Comparison of ENCODE assay signal across 8 cellular contexts in the genomic region with DNA sequence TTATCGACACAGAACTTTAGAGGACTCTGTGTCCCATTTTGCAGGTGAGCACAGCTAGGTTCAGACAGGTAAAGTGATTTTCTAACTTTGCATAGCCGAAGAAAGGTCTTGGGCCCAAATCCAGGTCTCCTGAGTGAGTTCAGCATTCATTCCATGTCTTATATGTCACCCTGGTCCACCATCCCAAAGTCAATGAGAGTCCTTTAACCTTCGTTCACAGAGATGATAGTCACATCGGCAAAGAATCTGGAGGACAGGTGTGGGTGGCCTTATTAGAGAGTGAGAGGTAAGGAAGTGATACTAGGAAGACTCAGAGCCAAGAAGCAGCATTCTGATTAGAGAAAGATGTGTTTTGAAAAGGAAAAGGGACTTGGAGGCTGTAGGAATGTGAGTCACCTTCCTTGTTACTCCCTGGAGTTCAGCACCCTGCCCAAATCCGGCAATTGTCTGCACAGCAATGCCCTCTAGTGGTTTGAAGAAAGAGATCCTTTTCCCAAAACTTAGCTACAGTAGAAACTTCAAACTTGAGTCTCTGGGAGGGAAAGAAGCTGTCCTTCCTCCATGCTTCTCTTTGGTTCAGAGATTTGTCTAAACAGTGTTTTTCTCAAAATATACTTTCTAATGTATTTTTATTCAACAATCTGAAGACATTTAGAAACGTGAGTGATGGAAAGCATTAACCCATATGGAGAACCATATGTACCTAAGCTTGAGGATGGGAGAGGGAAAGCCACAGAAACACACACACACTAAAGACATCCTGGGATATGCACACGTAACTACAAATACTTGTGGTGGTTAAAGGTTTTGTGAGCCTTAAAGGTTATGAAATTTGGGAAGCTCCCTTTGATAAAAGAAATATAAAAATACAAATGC.
A peak's percentile ranks its signal among the peaks of the same experiment; 100 is the strongest.
DNase-seq lines count a peak whose midpoint lies in the region; ATAC-seq and TF ChIP-seq lines count a peak whose summit lies in the region.

No MANE protein-coding gene starts in this region.

- no peaks in the 10 kb centered on the region for H3K9me3 Mint-ChIP-seq in Caco-2 (ENCODE audit: unreplicated experiment)
- H3K9me3 Mint-ChIP-seq in activated CD8-positive, alpha-beta T cell treated with anti-CD3 and anti-CD28 coated beads for 36 hours, result no peaks in the 10 kb centered on the region

- CTCF ChIA-PET in Caco-2 (lab: Charles Lee), result interaction anchor here (0.6 to 1.9 kb wide), 9 partner anchors 33 to 299 kb away, joined by 3 to 41 read pairs (median 3); no protein-coding TSS in a partner anchor
- CTCF ChIA-PET in activated CD8-positive, alpha-beta T cell treated with anti-CD3 and anti-CD28 coated beads for 36 hours (lab: Charles Lee), result interaction anchor here (0.6 to 2.5 kb wide), 19 partner anchors 9 to 780 kb away, joined by 3 to 19 read pairs (median 3); no protein-coding TSS in a partner anchor

- H3K27me3 Mint-ChIP-seq in Caco-2 (ENCODE audit: insufficient read depth, unreplicated experiment), result no peaks in the 10 kb centered on the region
- H3K27me3 Mint-ChIP-seq in activated CD8-positive, alpha-beta T cell treated with anti-CD3 and anti-CD28 coated beads for 36 hours, result peaks cover 1% of the 10 kb centered on the region

- no peaks in the 10 kb centered on the region for H3K4me1 Mint-ChIP-seq in Caco-2 (ENCODE audit: low read depth, unreplicated experiment)
- H3K4me1 Mint-ChIP-seq in activated CD8-positive, alpha-beta T cell treated with anti-CD3 and anti-CD28 coated beads for 36 hours (ENCODE audit: low read depth), result no peaks in the 10 kb centered on the region

- TF ChIP-seq CTCF in Caco-2 (IDR thresholded peaks at IDR 0.05; ENCODE audit: insufficient read depth in 1 of 2, low read depth in 1 of 2, low read length in 1 of 2, severe bottlenecking in 1 of 2, unreplicated experiment in 1 of 2) (peak in 1 of 2 experiments; percentile 55), upper lobe of left lung (IDR thresholded peaks at IDR 0.05) (peak in 5 of 6 experiments; percentile 18 to 53 (median 43))
- peak; percentile 60 for TF ChIP-seq CTCF in activated CD8-positive, alpha-beta T cell treated with anti-CD3 and anti-CD28 coated beads for 36 hours (IDR thresholded peaks at IDR 0.05)

- POLR2A ChIA-PET in Caco-2 (lab: Charles Lee), result interaction anchor here (0.7 kb wide), 1 partner anchor 268 kb away, joined by 3 read pairs; no protein-coding TSS in a partner anchor
- POLR2A ChIA-PET in activated CD8-positive, alpha-beta T cell treated with anti-CD3 and anti-CD28 coated beads for 36 hours (lab: Charles Lee), result no interaction called here

- TF ChIP-seq EP300 in upper lobe of left lung (IDR thresholded peaks at IDR 0.05), result no peak

- no peak overlapping the region for H3K27ac ChIP-seq in upper lobe of left lung

- H3K27ac Mint-ChIP-seq in Caco-2 (ENCODE audit: unreplicated experiment), result no peak overlapping the region
- no peak overlapping the region for H3K27ac Mint-ChIP-seq in activated CD8-positive, alpha-beta T cell treated with anti-CD3 and anti-CD28 coated beads for 36 hours

- DNase-seq in Caco-2 (peak; percentile 42 to 43), HPDE6-E6E7 (ENCODE audit: extremely low spot score) (peak; percentile 20), islet precursor cell (peak; percentile 83), upper lobe of left lung (peak in 1 of 2 donors; percentile 24), NCI-H187 (lab: John Stamatoyannopoulos, UW) (no peak)
- peak; percentile 12 for DNase-seq in activated CD8-positive, alpha-beta T cell treated with anti-CD3 and anti-CD28 coated beads for 36 hours

- no peak for ATAC-seq in activated CD8-positive, alpha-beta T cell treated with anti-CD3 and anti-CD28 coated beads for 36 hours
- ATAC-seq in upper lobe of left lung (ENCODE audit: low FRiP score in 2 of 2) (peak; percentile 59 to 69), HG03520 (IDR thresholded peaks at IDR 0.05; ENCODE audit: unreplicated experiment) (no peak), GM18868 (IDR thresholded peaks at IDR 0.05; ENCODE audit: unreplicated experiment) (no peak)

- H3K36me3 ChIP-seq in Caco-2 (ENCODE audit: control insufficient read depth, insufficient read depth, low read length), result no peaks in the 10 kb centered on the region
- H3K36me3 ChIP-seq in upper lobe of left lung, result no peaks in the 10 kb centered on the region

- H3K4me1 ChIP-seq in Caco-2 (no peaks in the 10 kb centered on the region), upper lobe of left lung (no peaks in the 10 kb centered on the region)

- H3K4me3 Mint-ChIP-seq in Caco-2 (ENCODE audit: unreplicated experiment), result no peak overlapping the region
- H3K4me3 Mint-ChIP-seq in activated CD8-positive, alpha-beta T cell treated with anti-CD3 and anti-CD28 coated beads for 36 hours, result no peak overlapping the region

- H3K27me3 ChIP-seq in Caco-2 (replicated peaks; ENCODE audit: control insufficient read depth, insufficient read depth, low read length) (no peaks in the 10 kb centered on the region), upper lobe of left lung (no peaks in the 10 kb centered on the region)

- H3K36me3 Mint-ChIP-seq in Caco-2 (ENCODE audit: insufficient read depth, unreplicated experiment), result no peaks in the 10 kb centered on the region
- no peaks in the 10 kb centered on the region for H3K36me3 Mint-ChIP-seq in activated CD8-positive, alpha-beta T cell treated with anti-CD3 and anti-CD28 coated beads for 36 hours (ENCODE audit: low read depth)

- TF ChIP-seq POLR2A in upper lobe of left lung (IDR thresholded peaks at IDR 0.05), result no peak

- H3K9me3 ChIP-seq in Caco-2 (no peaks in the 10 kb centered on the region), upper lobe of left lung (no peaks in the 10 kb centered on the region)

- H3K4me3 ChIP-seq in Caco-2 (ENCODE audit: low read depth, low read length) (no peak overlapping the region), upper lobe of left lung (no peak overlapping the region)

- no TSS peak for BruUV-seq in Caco-2 (replicated peaks; lab: Mats Ljungman, UMichigan)

- intact Hi-C loops in Caco-2 (cut with micrococcal nuclease; ENCODE audit: unreplicated experiment), result loop anchor here (1.0 kb wide), 1 partner anchor 265 kb away; no protein-coding TSS in a partner anchor
- intact Hi-C loops in activated CD8-positive, alpha-beta T cell treated with anti-CD3 and anti-CD28 coated beads for 36 hours (cut with micrococcal nuclease), result loop anchor here (10.0 kb wide), 1 partner anchor 270 kb away; no protein-coding TSS in a partner anchor

- 39 to 41% methylated on average over 7 of the region's 7 CpGs for WGBS in upper lobe of left lung, 2 donors

Comparison
In these comparisons a context has a peak if more than half of its experiments do, and no peak if none do; other contexts are left out.
1. DNase-seq: peak in Caco-2 (2 of 2), HPDE6-E6E7 (single experiment), activated CD8-positive, alpha-beta T cell treated with anti-CD3 and anti-CD28 coated beads for 36 hours (single experiment) and islet precursor cell (single experiment); none in NCI-H187 (0 of 2).
2. ATAC-seq: peak in upper lobe of left lung (2 of 2); none in activated CD8-positive, alpha-beta T cell treated with anti-CD3 and anti-CD28 coated beads for 36 hours (single experiment), HG03520 (single experiment) and GM18868 (single experiment).